ENCODE assay signal across 15 cellular contexts in the genomic region with DNA sequence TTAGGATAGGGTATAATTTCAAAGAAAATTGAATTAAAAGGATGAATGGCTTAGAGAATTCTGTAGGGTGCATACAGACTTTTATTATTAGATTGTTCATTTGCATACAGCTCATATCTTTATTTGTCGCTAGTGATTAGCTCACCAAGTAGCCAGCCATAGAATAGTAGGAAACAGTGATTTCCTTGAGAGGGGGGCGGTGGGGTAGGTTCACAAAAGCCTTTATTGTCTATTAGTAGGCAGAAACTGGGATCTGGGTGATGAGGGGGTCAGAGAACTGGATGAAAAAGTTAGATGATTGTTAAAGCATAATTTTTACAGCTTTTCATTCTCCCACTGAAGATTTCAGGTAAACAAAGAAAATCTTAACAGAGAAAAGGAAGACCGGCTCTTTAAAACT.
DNase-seq lines count a peak whose midpoint lies in the region; ATAC-seq and TF ChIP-seq lines count a peak whose summit lies in the region.
"Had no signal": no experiment of that assay in that cellular context is flagged by ENCODE, and none has a peak within 500 bp of the region (broad histone marks: within the 10 kb centered on the region; RNA-seq: fewer than 3 reads in every experiment).

No MANE protein-coding gene starts in this region.

- no peak for ATAC-seq in GM19351 (IDR thresholded peaks at IDR 0.05; ENCODE audit: unreplicated experiment)

- H3K4me3 ChIP-seq in coronary artery: no peak overlapping the region
- H3K4me3 ChIP-seq: HAP-1 had no signal

- TF ChIP-seq CTCF in coronary artery (IDR thresholded peaks at IDR 0.05): no peak

- peak; percentile 29 for DNase-seq in COLO829 (ENCODE audit: low spot score)
- peak; percentile 70 for DNase-seq in dermis blood vessel endothelial cell
- DNase-seq in foreskin melanocyte: peak; percentile 28
- DNase-seq in coronary artery (ENCODE audit: low spot score): no peak
- no peak for DNase-seq in NCI-H187 treated with DMSO at 0.1 percent for 48 hours (lab: John Stamatoyannopoulos, UW)
- DNase-seq: 8988T; C1 segment of cervical spinal cord; Caco-2; CD4-positive, alpha-beta memory T cell; DMS153; DND-41; GOT3; HFFc6 had no signal

- no peak overlapping the region for H3K27ac ChIP-seq in coronary artery

Comparison
In these comparisons a context has a peak if more than half of its experiments do, and no peak if none do; other contexts are left out.
1. DNase-seq: peak in COLO829 (single experiment), dermis blood vessel endothelial cell (single experiment) and foreskin melanocyte (single experiment); none in coronary artery (single experiment) and NCI-H187 treated with DMSO at 0.1 percent for 48 hours (single experiment).